Comparison of ENCODE assay signal across 8 cellular contexts in the genomic region with DNA sequence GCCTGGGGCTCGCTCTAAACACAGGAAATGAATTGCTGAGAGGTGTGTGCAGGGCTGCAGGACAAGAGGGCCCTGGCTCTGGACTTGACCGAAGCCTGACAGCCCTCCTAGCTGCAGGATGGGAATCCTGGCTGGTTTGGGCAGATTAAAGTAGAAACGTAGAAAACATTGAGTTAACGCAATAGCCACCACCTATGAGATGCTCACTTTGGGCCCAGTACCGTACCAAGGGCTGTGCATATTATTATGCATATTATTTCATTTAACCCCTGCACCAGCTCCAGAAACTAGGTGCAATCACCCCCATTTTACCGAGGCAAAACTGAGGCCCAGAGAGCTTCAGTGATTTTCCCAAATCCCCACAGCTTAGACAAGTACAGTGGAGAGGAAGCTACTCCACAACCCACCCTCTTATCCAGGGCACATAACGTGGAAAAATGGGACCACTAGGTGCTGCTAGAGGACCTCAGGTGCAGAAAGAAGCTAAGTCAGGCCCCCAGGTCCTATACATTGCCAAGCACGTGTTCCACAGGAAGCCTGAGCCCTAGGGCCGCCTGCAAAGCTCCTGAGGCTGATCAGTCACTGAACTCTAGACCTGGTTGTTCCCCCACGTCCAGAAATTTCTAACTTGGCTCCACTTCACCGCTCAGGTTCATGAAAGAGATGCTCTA.
DNase-seq lines count a peak whose midpoint lies in the region; ATAC-seq and TF ChIP-seq lines count a peak whose summit lies in the region.

No MANE protein-coding gene starts in this region.

- no peak overlapping the region for H3K4me2 ChIP-seq in mammary epithelial cell (ENCODE audit: insufficient read depth, low read depth, low read length)

- no peaks in the 10 kb centered on the region for H3K36me3 ChIP-seq in mammary epithelial cell (ENCODE audit: insufficient read depth, low read length)
- H3K36me3 ChIP-seq in psoas muscle (ENCODE audit: insufficient read depth in 1 of 2, low read depth in 1 of 2) = no peaks in the 10 kb centered on the region

- in situ Hi-C loops in mammary epithelial cell (cut with MboI; ENCODE audit: low sequenced_read_pairs in 2 of 2) = loop anchor here (10.0 to 25.0 kb wide), 3 partner anchors 57 to 407 kb away; no protein-coding TSS in a partner anchor

- H4K20me1 ChIP-seq in mammary epithelial cell (ENCODE audit: insufficient read depth, low read length) = no peaks in the 10 kb centered on the region

- DNase-seq in AG20443 (ENCODE audit: low spot score) = peak; percentile 39
- peak; percentile 16 for DNase-seq in NCI-H446 treated with DMSO at 0.1 percent for 48 hours (lab: John Stamatoyannopoulos, UW)
- DNase-seq in mammary epithelial cell = peak; percentile 19
- no peak for DNase-seq in psoas muscle
- no peak for DNase-seq in pons (ENCODE audit: low spot score)

- no peaks in the 10 kb centered on the region for H3K27me3 ChIP-seq in mammary epithelial cell (ENCODE audit: insufficient read depth, low read length)
- no peaks in the 10 kb centered on the region for H3K27me3 ChIP-seq in psoas muscle (ENCODE audit: insufficient read depth in 3 of 3, low read length in 2 of 3)

- H3K79me2 ChIP-seq in mammary epithelial cell (ENCODE audit: insufficient read depth, low read length) = no peaks in the 10 kb centered on the region

- H3K4me1 ChIP-seq in mammary epithelial cell (ENCODE audit: insufficient read depth, low read length) (no peaks in the 10 kb centered on the region), psoas muscle (no peaks in the 10 kb centered on the region)

- dilution Hi-C loops in mammary epithelial cell (cut with HindIII; ENCODE audit: low sequenced_read_pairs) = no loop called here

- H3K27ac ChIP-seq in mammary epithelial cell (ENCODE audit: insufficient read depth, low read depth, low read length) (no peak overlapping the region), psoas muscle (no peak overlapping the region)

- intact Hi-C loops in mammary epithelial cell (cut with micrococcal nuclease) = no loop called here
- intact Hi-C loops in psoas muscle (cut with DNase I) = loop anchor here (5.0 kb wide), 2 partner anchors 40 to 360 kb away; no protein-coding TSS in a partner anchor

- no TSS peak for BruUV-seq in mammary epithelial cell (replicated peaks; lab: Mats Ljungman, UMichigan)

- no peak overlapping the region for H3K4me3 ChIP-seq in mammary epithelial cell (replicated peaks in 1 of 3; ENCODE audit: insufficient read depth in 1 of 3, low read depth in 2 of 3, low read length in 3 of 3)
- H3K4me3 ChIP-seq in psoas muscle = no peak overlapping the region

- H2AFZ ChIP-seq in mammary epithelial cell (ENCODE audit: low read depth, low read length) = no peak overlapping the region

- H3K9ac ChIP-seq in mammary epithelial cell (ENCODE audit: insufficient read depth, low read length) = no peak overlapping the region

- TF ChIP-seq CTCF in GM12872 (IDR thresholded peaks at IDR 0.05; ENCODE audit: insufficient read depth, low read depth, low read length) (peak; percentile 66), mammary epithelial cell (conservative IDR thresholded peaks at IDR 0.05 in 1 of 2, IDR thresholded peaks at IDR 0.05 in 1 of 2; ENCODE audit: extremely low read depth in 1 of 2, insufficient read depth in 1 of 2, low read depth in 1 of 2, low read length in 2 of 2) (peak; percentile 43 to 61), psoas muscle (IDR thresholded peaks at IDR 0.05) (peak; percentile 38)

- H3K9me3 ChIP-seq in mammary epithelial cell (replicated peaks; ENCODE audit: insufficient read depth, low read length) (no peaks in the 10 kb centered on the region), psoas muscle (no peaks in the 10 kb centered on the region)

- CTCF ChIA-PET in mammary epithelial cell (lab: Charles Lee; ENCODE audit: low non-redundant PET) = interaction anchor here (0.5 to 0.7 kb wide), 3 partner anchors 8 to 45 kb away, joined by 3 to 5 read pairs (median 3); no protein-coding TSS in a partner anchor

- ATAC-seq in psoas muscle (peak in 1 of 4 donors; percentile 44), GM18867 (IDR thresholded peaks at IDR 0.05; ENCODE audit: unreplicated experiment) (no peak), HG02678 (IDR thresholded peaks at IDR 0.05; ENCODE audit: unreplicated experiment) (no peak)

- 59% methylated on average over 11 of the region's 11 CpGs for WGBS in mammary epithelial cell (ENCODE audit: low coverage, missing lambda C conversion rate)
- WGBS in psoas muscle, 3 donors = 61 to 65% (median 62%) methylated on average over 11 of the region's 11 CpGs

Comparison
In these comparisons a context has a peak if more than half of its experiments do, and no peak if none do; other contexts are left out.
1. DNase-seq: peak in AG20443 (single experiment), NCI-H446 treated with DMSO at 0.1 percent for 48 hours (single experiment) and mammary epithelial cell (single experiment); none in psoas muscle (0 of 2) and pons (single experiment).
2. Peak in every context shown above with its lines, with median percentiles within 50 percentile points of each other: CTCF ChIP-seq.